1 cellular context compared by ENCODE assay signal in the genomic region with DNA sequence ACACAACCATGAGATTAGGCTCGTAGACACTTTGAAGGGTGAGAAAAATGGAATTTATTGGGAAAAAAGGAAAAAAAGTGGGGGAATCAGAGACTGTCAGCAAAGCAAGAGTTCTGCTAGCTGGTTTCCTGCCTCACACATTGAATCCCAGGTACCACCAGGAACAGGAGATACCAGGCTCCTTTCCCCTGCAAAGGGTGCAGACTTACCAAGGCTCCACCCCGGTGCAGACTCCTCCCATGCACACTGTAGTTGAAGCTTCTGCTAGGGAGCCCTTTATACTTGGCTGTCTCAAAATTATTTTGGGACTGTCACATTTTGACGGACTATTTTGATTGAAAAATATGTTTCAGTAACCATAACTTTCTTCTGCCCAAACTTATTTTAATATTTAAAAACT.
TF ChIP-seq lines count a peak whose summit lies in the region.

No MANE protein-coding gene starts in this region.

TF ChIP-seq in GM23338, 12 proteins besides CTCF, POLR2A, EP300 and RAD21 (continued from another document):
- TF ChIP-seq, protein P1, sequence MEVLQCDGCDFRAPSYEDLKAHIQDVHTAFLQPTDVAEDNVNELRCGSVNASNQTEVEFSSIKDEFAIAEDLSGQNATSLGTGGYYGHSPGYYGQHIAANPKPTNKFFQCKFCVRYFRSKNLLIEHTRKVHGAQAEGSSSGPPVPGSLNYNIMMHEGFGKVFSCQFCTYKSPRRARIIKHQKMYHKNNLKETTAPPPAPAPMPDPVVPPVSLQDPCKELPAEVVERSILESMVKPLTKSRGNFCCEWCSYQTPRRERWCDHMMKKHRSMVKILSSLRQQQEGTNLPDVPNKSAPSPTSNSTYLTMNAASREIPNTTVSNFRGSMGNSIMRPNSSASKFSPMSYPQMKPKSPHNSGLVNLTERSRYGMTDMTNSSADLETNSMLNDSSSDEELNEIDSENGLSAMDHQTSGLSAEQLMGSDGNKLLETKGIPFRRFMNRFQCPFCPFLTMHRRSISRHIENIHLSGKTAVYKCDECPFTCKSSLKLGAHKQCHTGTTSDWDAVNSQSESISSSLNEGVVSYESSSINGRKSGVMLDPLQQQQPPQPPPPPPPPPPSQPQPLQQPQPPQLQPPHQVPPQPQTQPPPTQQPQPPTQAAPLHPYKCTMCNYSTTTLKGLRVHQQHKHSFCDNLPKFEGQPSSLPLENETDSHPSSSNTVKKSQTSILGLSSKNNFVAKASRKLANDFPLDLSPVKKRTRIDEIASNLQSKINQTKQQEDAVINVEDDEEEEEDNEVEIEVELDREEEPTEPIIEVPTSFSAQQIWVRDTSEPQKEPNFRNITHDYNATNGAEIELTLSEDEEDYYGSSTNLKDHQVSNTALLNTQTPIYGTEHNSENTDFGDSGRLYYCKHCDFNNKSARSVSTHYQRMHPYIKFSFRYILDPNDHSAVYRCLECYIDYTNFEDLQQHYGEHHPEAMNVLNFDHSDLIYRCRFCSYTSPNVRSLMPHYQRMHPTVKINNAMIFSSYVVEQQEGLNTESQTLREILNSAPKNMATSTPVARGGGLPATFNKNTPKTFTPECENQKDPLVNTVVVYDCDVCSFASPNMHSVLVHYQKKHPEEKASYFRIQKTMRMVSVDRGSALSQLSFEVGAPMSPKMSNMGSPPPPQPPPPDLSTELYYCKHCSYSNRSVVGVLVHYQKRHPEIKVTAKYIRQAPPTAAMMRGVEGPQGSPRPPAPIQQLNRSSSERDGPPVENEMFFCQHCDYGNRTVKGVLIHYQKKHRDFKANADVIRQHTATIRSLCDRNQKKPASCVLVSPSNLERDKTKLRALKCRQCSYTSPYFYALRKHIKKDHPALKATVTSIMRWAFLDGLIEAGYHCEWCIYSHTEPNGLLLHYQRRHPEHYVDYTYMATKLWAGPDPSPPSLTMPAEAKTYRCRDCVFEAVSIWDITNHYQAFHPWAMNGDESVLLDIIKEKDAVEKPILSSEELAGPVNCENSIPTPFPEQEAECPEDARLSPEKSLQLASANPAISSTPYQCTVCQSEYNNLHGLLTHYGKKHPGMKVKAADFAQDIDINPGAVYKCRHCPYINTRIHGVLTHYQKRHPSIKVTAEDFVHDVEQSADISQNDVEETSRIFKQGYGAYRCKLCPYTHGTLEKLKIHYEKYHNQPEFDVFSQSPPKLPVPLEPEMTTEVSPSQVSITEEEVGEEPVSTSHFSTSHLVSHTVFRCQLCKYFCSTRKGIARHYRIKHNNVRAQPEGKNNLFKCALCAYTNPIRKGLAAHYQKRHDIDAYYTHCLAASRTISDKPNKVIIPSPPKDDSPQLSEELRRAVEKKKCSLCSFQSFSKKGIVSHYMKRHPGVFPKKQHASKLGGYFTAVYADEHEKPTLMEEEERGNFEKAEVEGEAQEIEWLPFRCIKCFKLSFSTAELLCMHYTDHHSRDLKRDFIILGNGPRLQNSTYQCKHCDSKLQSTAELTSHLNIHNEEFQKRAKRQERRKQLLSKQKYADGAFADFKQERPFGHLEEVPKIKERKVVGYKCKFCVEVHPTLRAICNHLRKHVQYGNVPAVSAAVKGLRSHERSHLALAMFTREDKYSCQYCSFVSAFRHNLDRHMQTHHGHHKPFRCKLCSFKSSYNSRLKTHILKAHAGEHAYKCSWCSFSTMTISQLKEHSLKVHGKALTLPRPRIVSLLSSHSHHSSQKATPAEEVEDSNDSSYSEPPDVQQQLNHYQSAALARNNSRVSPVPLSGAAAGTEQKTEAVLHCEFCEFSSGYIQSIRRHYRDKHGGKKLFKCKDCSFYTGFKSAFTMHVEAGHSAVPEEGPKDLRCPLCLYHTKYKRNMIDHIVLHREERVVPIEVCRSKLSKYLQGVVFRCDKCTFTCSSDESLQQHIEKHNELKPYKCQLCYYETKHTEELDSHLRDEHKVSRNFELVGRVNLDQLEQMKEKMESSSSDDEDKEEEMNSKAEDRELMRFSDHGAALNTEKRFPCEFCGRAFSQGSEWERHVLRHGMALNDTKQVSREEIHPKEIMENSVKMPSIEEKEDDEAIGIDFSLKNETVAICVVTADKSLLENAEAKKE (CRISPR knock-in tag; IDR thresholded peaks at IDR 0.05) = no peak
- TF ChIP-seq, protein P2, sequence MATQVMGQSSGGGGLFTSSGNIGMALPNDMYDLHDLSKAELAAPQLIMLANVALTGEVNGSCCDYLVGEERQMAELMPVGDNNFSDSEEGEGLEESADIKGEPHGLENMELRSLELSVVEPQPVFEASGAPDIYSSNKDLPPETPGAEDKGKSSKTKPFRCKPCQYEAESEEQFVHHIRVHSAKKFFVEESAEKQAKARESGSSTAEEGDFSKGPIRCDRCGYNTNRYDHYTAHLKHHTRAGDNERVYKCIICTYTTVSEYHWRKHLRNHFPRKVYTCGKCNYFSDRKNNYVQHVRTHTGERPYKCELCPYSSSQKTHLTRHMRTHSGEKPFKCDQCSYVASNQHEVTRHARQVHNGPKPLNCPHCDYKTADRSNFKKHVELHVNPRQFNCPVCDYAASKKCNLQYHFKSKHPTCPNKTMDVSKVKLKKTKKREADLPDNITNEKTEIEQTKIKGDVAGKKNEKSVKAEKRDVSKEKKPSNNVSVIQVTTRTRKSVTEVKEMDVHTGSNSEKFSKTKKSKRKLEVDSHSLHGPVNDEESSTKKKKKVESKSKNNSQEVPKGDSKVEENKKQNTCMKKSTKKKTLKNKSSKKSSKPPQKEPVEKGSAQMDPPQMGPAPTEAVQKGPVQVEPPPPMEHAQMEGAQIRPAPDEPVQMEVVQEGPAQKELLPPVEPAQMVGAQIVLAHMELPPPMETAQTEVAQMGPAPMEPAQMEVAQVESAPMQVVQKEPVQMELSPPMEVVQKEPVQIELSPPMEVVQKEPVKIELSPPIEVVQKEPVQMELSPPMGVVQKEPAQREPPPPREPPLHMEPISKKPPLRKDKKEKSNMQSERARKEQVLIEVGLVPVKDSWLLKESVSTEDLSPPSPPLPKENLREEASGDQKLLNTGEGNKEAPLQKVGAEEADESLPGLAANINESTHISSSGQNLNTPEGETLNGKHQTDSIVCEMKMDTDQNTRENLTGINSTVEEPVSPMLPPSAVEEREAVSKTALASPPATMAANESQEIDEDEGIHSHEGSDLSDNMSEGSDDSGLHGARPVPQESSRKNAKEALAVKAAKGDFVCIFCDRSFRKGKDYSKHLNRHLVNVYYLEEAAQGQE (IDR thresholded peaks at IDR 0.05; ENCODE audit: unreplicated experiment) = no peak
- TF ChIP-seq JUNB (IDR thresholded peaks at IDR 0.05; ENCODE audit: unreplicated experiment) = no peak
- TF ChIP-seq EZH2phosphoT487 (IDR thresholded peaks at IDR 0.05; ENCODE audit: unreplicated experiment) = no peak
